In genomic region chr4:116358633-116359222, GRCh38 we compare ENCODE assay signal across 8 cellular contexts.
DNase-seq lines count a peak whose midpoint lies in the region; ATAC-seq and TF ChIP-seq lines count a peak whose summit lies in the region.

No MANE protein-coding gene starts in this region.

- peak; percentile 83 for TF ChIP-seq CTCF in WERI-Rb-1 (IDR thresholded peaks at IDR 0.05; ENCODE audit: low read depth, low read length)
- TF ChIP-seq CTCF in gastroesophageal sphincter (IDR thresholded peaks at IDR 0.05): peak; percentile 18 to 76 (median 40)
- peak in 3 of 4 experiments; percentile 20 to 43 (median 28) for TF ChIP-seq CTCF in sigmoid colon (IDR thresholded peaks at IDR 0.05)

- H3K9me3 ChIP-seq in WERI-Rb-1 (ENCODE audit: severe bottlenecking) (no peaks in the 10 kb centered on the region), gastroesophageal sphincter (no peaks in the 10 kb centered on the region), sigmoid colon (no peaks in the 10 kb centered on the region)

- TF ChIP-seq EP300 in gastroesophageal sphincter (IDR thresholded peaks at IDR 0.05): no peak
- no peak for TF ChIP-seq EP300 in sigmoid colon (IDR thresholded peaks at IDR 0.05)

- H3K27ac ChIP-seq in WERI-Rb-1: no peak overlapping the region
- H3K27ac ChIP-seq in gastroesophageal sphincter: no peak overlapping the region
- no peak overlapping the region for H3K27ac ChIP-seq in sigmoid colon

- in situ Hi-C loops in G401 (cut with HindIII; ENCODE audit: low sequenced_read_pairs): no loop called here

- intact Hi-C loops in sigmoid colon (cut with DNase I): loop anchor here (10.0 kb wide), 1 partner anchor 1866 kb away; no protein-coding TSS in a partner anchor

- H3K4me1 ChIP-seq in gastroesophageal sphincter: no peaks in the 10 kb centered on the region
- H3K4me1 ChIP-seq in sigmoid colon: no peaks in the 10 kb centered on the region

- H3K36me3 ChIP-seq in WERI-Rb-1: no peaks in the 10 kb centered on the region
- H3K36me3 ChIP-seq in gastroesophageal sphincter: no peaks in the 10 kb centered on the region
- H3K36me3 ChIP-seq in sigmoid colon: no peaks in the 10 kb centered on the region

- TF ChIP-seq POLR2A in gastroesophageal sphincter (IDR thresholded peaks at IDR 0.05) (no peak), sigmoid colon (IDR thresholded peaks at IDR 0.05) (no peak)

- no peak overlapping the region for H3K4me3 ChIP-seq in WERI-Rb-1 (ENCODE audit: low read depth, low read length)
- H3K4me3 ChIP-seq in gastroesophageal sphincter: no peak overlapping the region
- H3K4me3 ChIP-seq in sigmoid colon: no peak overlapping the region

- peak; percentile 16 for DNase-seq in DMS 273 treated with DMSO at 0.1 percent for 48 hours (lab: John Stamatoyannopoulos, UW)
- DNase-seq in NCI-H2029 (lab: John Stamatoyannopoulos, UW): peak; percentile 71
- DNase-seq in WERI-Rb-1: peak; percentile 86
- DNase-seq in sigmoid colon: no peak
- DNase-seq in G401 (ENCODE audit: low spot score): no peak

- ATAC-seq in GM18909 (IDR thresholded peaks at IDR 0.05; ENCODE audit: poor library complexity, unreplicated experiment): peak; percentile 98
- ATAC-seq in HG03025 (IDR thresholded peaks at IDR 0.05; ENCODE audit: low FRiP score, unreplicated experiment): peak; percentile 100
- peak; percentile 29 for ATAC-seq in gastroesophageal sphincter

- WGBS in gastroesophageal sphincter (ENCODE audit: low coverage in 1 of 2), 2 donors: 27 to 49% methylated on average over 4 to 11 of the region's 11 CpGs
- WGBS in sigmoid colon, 2 donors: 21 to 42% methylated on average over 11 of the region's 11 CpGs

- H3K27me3 ChIP-seq in WERI-Rb-1 (ENCODE audit: insufficient read depth, low read depth, severe bottlenecking) (no peaks in the 10 kb centered on the region), gastroesophageal sphincter (no peaks in the 10 kb centered on the region), sigmoid colon (no peaks in the 10 kb centered on the region)

Comparison
In these comparisons a context has a peak if more than half of its experiments do, and no peak if none do; other contexts are left out.
1. DNase-seq: peak in DMS 273 treated with DMSO at 0.1 percent for 48 hours (single experiment), NCI-H2029 (single experiment) and WERI-Rb-1 (single experiment); none in sigmoid colon (single experiment) and G401 (single experiment).
2. ATAC-seq: peak in every context shown above with its lines; median percentile 100 in HG03025; 98 in GM18909; 29 in gastroesophageal sphincter.
3. CTCF ChIP-seq: peak in every context shown above with its lines; median percentile 83 in WERI-Rb-1; 40 in gastroesophageal sphincter; 28 in sigmoid colon.